Comparison of ENCODE assay signal across 9 cellular contexts in genomic region chr11:17544181-17544622, GRCh38. TPM values are rescaled to one million over a fixed set of nuclear protein-coding genes. Genes with fewer than 3 reads are reported as not detected.
DNase-seq lines count a peak whose midpoint lies in the region; TF ChIP-seq lines count a peak whose summit lies in the region.
"Had no signal": no experiment of that assay in that cellular context is flagged by ENCODE, and none has a peak within 500 bp of the region (broad histone marks: within the 10 kb centered on the region; RNA-seq: fewer than 3 reads in every experiment).

Gene USH1C, minus strand, starts transcription at chr11:17544416. Its CDS starts 109 bp downstream, at chr11:17544307.

- peak in 1 of 2 donors; percentile 30 for DNase-seq in cardiac muscle cell (ENCODE audit: low read depth in 1 of 2, low spot score in 1 of 2)
- DNase-seq in right atrium auricular region (ENCODE audit: low spot score): no peak
- peak; percentile 22 for DNase-seq in cerebellum (ENCODE audit: low spot score)
- DNase-seq in NCI-H187 (lab: John Stamatoyannopoulos, UW): no peak
- DNase-seq in HPDE6-E6E7 (ENCODE audit: extremely low spot score): no peak
- DNase-seq in T-helper 9 cell: no peak
- no peak for DNase-seq in GF-D8 (lab: John Stamatoyannopoulos, UW)

- H3K36me3 ChIP-seq in cardiac muscle cell: no peaks in the 10 kb centered on the region
- no peaks in the 10 kb centered on the region for H3K36me3 ChIP-seq in right atrium auricular region
- no peaks in the 10 kb centered on the region for H3K36me3 ChIP-seq in mucosa of stomach (ENCODE audit: control insufficient read depth, insufficient read depth, low read length)

- no peak within 1 kb of the TSS for H3K27ac ChIP-seq in cardiac muscle cell
- no peak within 1 kb of the TSS for H3K27ac ChIP-seq in right atrium auricular region

- H3K4me1 ChIP-seq in cardiac muscle cell (ENCODE audit: low read depth) (no peaks in the 10 kb centered on the region), right atrium auricular region (no peaks in the 10 kb centered on the region), mucosa of stomach (ENCODE audit: control insufficient read depth, insufficient read depth, low read length) (peaks cover 16% of the 10 kb centered on the region)

- TF ChIP-seq CTCF in cardiac muscle cell (IDR thresholded peaks at IDR 0.05; ENCODE audit: low read depth, low read length): no peak
- no peak for TF ChIP-seq CTCF in right atrium auricular region (IDR thresholded peaks at IDR 0.05)

- no peaks in the 10 kb centered on the region for H3K9me3 ChIP-seq in cardiac muscle cell (ENCODE audit: low read depth)
- H3K9me3 ChIP-seq in right atrium auricular region: no peaks in the 10 kb centered on the region
- no peaks in the 10 kb centered on the region for H3K9me3 ChIP-seq in mucosa of stomach (ENCODE audit: control insufficient read depth, low read length)

- H3K9ac ChIP-seq in mucosa of stomach (ENCODE audit: low read length): peak within 1 kb of the TSS; percentile 95

- H3K4me3 ChIP-seq in cardiac muscle cell (peak within 1 kb of the TSS; percentile 8), right atrium auricular region (peak within 1 kb of the TSS in 1 of 2 donors; percentile 23), mucosa of stomach (ENCODE audit: low read length) (peak within 1 kb of the TSS; percentile 94)

- H3K27me3 ChIP-seq in cardiac muscle cell: peaks cover 9% of the 10 kb centered on the region
- H3K27me3 ChIP-seq in right atrium auricular region: no peaks in the 10 kb centered on the region
- H3K27me3 ChIP-seq in mucosa of stomach (ENCODE audit: control insufficient read depth, insufficient read depth, low read length): peaks cover 13% of the 10 kb centered on the region

RNA-seq across cellular contexts. Expression of gene USH1C, which starts in this region (rescaled TPM):
- total RNA-seq in cardiac muscle cell (0.04 and 0.54 TPM in 2 replicates), right atrium auricular region (not detected), cerebellum (0.27 TPM)
- not detected in 2 replicates for polyA plus RNA-seq in cardiac muscle cell
- total RNA-seq: CD8-positive, alpha-beta memory T cell had no signal
- polyA plus RNA-seq: CD8-positive, alpha-beta memory T cell had no signal

Comparison
In these comparisons a context has a peak if more than half of its experiments do, and no peak if none do; other contexts are left out.
1. Peak in DNase-seq in cerebellum; RNA of the gene not detected or under 1 TPM.